ENCODE assay signal across 18 cellular contexts in genomic region chr5:145586664-145587307, GRCh38.
A peak's percentile ranks its signal among the peaks of the same experiment; 100 is the strongest.
DNase-seq lines count a peak whose midpoint lies in the region; ATAC-seq and TF ChIP-seq lines count a peak whose summit lies in the region.
"Had no signal": no experiment of that assay in that cellular context is flagged by ENCODE, and none has a peak within 500 bp of the region (broad histone marks: within the 10 kb centered on the region; RNA-seq: fewer than 3 reads in every experiment).

No MANE protein-coding gene starts in this region.

- CTCF ChIA-PET in Calu3 (lab: Charles Lee): no interaction called here

- H3K36me3 Mint-ChIP-seq in Calu3 (ENCODE audit: insufficient read depth, unreplicated experiment): peaks cover 7% of the 10 kb centered on the region
- H3K36me3 Mint-ChIP-seq: CD4-positive, alpha-beta memory T cell had no signal

- peaks cover 41% of the 10 kb centered on the region for H3K4me1 Mint-ChIP-seq in Calu3 (ENCODE audit: low read depth, unreplicated experiment)
- H3K4me1 Mint-ChIP-seq: CD4-positive, alpha-beta memory T cell; H9 had no signal

- peaks cover 2% of the 10 kb centered on the region for H3K9me3 Mint-ChIP-seq in Calu3 (ENCODE audit: low read depth, unreplicated experiment)
- H3K9me3 Mint-ChIP-seq: H9 had no signal

- intact Hi-C loops in Calu3 (cut with micrococcal nuclease; ENCODE audit: unreplicated experiment): loop anchor here (5.0 kb wide), 1 partner anchor 81 kb away; no protein-coding TSS in a partner anchor
- intact Hi-C loops in mucosa of descending colon (cut with DNase I, micrococcal nuclease): no loop called here

- no peaks in the 10 kb centered on the region for H3K27me3 Mint-ChIP-seq in Calu3 (ENCODE audit: unreplicated experiment)
- H3K27me3 Mint-ChIP-seq: CD4-positive, alpha-beta memory T cell had no signal

- DNase-seq in Calu3 (no peak), LoVo (ENCODE audit: low spot score) (peak; percentile 49), fibroblast of the aortic adventitia (ENCODE audit: low read depth) (peak; percentile 14), mucosa of descending colon (no peak), ureter (ENCODE audit: low spot score) (no peak), NCI-H1436 (lab: John Stamatoyannopoulos, UW) (no peak), GM19240 (ENCODE audit: insufficient read length, low spot score) (no peak)
- DNase-seq: CD4-positive, alpha-beta memory T cell; DMS153; H9; NCI-H1105; NCI-H1694; NCI-H2081 treated with DMSO at 0.1 percent for 48 hours; NCI-H2171 treated with DMSO at 0.1 percent for 48 hours; NCI-H524 treated with DMSO at 0.1 percent for 48 hours; Right ventricle myocardium superior had no signal

- H3K36me3 ChIP-seq in mucosa of descending colon (ENCODE audit: low read depth): no peaks in the 10 kb centered on the region
- H3K36me3 ChIP-seq: BLaER1 had no signal

- ATAC-seq in mucosa of descending colon: peak; percentile 89
- no peak for ATAC-seq in GM18909 (IDR thresholded peaks at IDR 0.05; ENCODE audit: poor library complexity, unreplicated experiment)

- H3K27ac Mint-ChIP-seq in Calu3 (ENCODE audit: unreplicated experiment): peak overlapping the region; percentile 92
- H3K27ac Mint-ChIP-seq: CD4-positive, alpha-beta memory T cell; H9 had no signal

- no peak overlapping the region for H3K4me3 Mint-ChIP-seq in Calu3 (ENCODE audit: low read depth, unreplicated experiment)
- H3K4me3 Mint-ChIP-seq: CD4-positive, alpha-beta memory T cell; H9 had no signal

- no peaks in the 10 kb centered on the region for H3K9me3 ChIP-seq in mucosa of descending colon

- H3K4me3 ChIP-seq in fibroblast of the aortic adventitia (ENCODE audit: low read depth, low read length) (no peak overlapping the region), mucosa of descending colon (no peak overlapping the region)
- H3K4me3 ChIP-seq: BLaER1 had no signal

- TF ChIP-seq CTCF in Calu3 (IDR thresholded peaks at IDR 0.05; ENCODE audit: unreplicated experiment): no peak
- no peak for TF ChIP-seq CTCF in fibroblast of the aortic adventitia (IDR thresholded peaks at IDR 0.05; ENCODE audit: insufficient read depth, low read length)
- TF ChIP-seq CTCF in mucosa of descending colon (IDR thresholded peaks at IDR 0.05): no peak

- no TSS peak for BruUV-seq in Calu3 (replicated peaks; lab: Mats Ljungman, UMichigan)

- H3K4me1 ChIP-seq in mucosa of descending colon (ENCODE audit: low read depth): peaks cover 5% of the 10 kb centered on the region
- H3K4me1 ChIP-seq: BLaER1 had no signal

Comparison
In these comparisons a context has a peak if more than half of its experiments do, and no peak if none do; other contexts are left out.
1. DNase-seq: peak in LoVo (single experiment) and fibroblast of the aortic adventitia (single experiment); none in Calu3 (single experiment), mucosa of descending colon (0 of 3), ureter (single experiment), NCI-H1436 (single experiment) and GM19240 (single experiment).